8 cellular contexts compared by ENCODE assay signal in genomic region chr12:67441736-67442346, GRCh38.
DNase-seq lines count a peak whose midpoint lies in the region; ATAC-seq and TF ChIP-seq lines count a peak whose summit lies in the region.

No MANE protein-coding gene starts in this region.

- H3K4me2 ChIP-seq in mammary epithelial cell (ENCODE audit: insufficient read depth, low read depth, low read length) = peak overlapping the region; percentile 22

- H3K27ac Mint-ChIP-seq in WTC11 = 0 out of 2 replicates have a peak overlapping the region, but pooled peaks have one; percentile 64

- H3K27me3 ChIP-seq in mammary epithelial cell (ENCODE audit: insufficient read depth, low read length) = no peaks in the 10 kb centered on the region

- TF ChIP-seq CTCF in WTC11 (IDR thresholded peaks at IDR 0.05) (peak; percentile 63), mammary epithelial cell (conservative IDR thresholded peaks at IDR 0.05 in 1 of 2, IDR thresholded peaks at IDR 0.05 in 1 of 2; ENCODE audit: extremely low read depth in 1 of 2, insufficient read depth in 1 of 2, low read depth in 1 of 2, low read length in 2 of 2) (peak; percentile 73 to 89)

- peak overlapping the region; percentile 82 for H2AFZ ChIP-seq in mammary epithelial cell (ENCODE audit: low read depth, low read length)

- H4K20me1 ChIP-seq in mammary epithelial cell (ENCODE audit: insufficient read depth, low read length) = no peaks in the 10 kb centered on the region

- H3K79me2 ChIP-seq in mammary epithelial cell (ENCODE audit: insufficient read depth, low read length) = no peaks in the 10 kb centered on the region

- no peaks in the 10 kb centered on the region for H3K9me3 ChIP-seq in mammary epithelial cell (replicated peaks; ENCODE audit: insufficient read depth, low read length)

- ATAC-seq in HG02981 (IDR thresholded peaks at IDR 0.05; ENCODE audit: unreplicated experiment) (peak; percentile 79), WTC11 (peak; percentile 98)

- H3K9me3 Mint-ChIP-seq in WTC11 = peaks cover 26% of the 10 kb centered on the region

- DNase-seq in activated gamma-delta T cell treated with Interleukin-2 at 50 U/mL for 16 hours = peak; percentile 81
- DNase-seq in activated gamma-delta T cell (lab: John Stamatoyannopoulos, UW) = no peak
- DNase-seq in NCI-H2107 (lab: John Stamatoyannopoulos, UW) = peak; percentile 93
- peak; percentile 84 for DNase-seq in WTC11 (ENCODE audit: low spot score)
- DNase-seq in mammary epithelial cell = peak; percentile 57
- peak; percentile 92 for DNase-seq in islet precursor cell
- DNase-seq in stimulated activated CD4-positive, alpha-beta T cell treated with anti-CD3 and anti-CD28 coated beads, Interleukin-1b, Interleukin-23, amount 100 ng/mL, for 1 hour (ENCODE audit: low read depth in 2 of 2) = peak; percentile 27 to 54

- intact Hi-C loops in mammary epithelial cell (cut with micrococcal nuclease) = loop anchor here (1.0 to 2.0 kb wide), 3 partner anchors 86 to 501 kb away; no protein-coding TSS in a partner anchor

- in situ Hi-C loops in mammary epithelial cell (cut with MboI; ENCODE audit: low sequenced_read_pairs in 2 of 2) = no loop called here

- H3K4me1 ChIP-seq in mammary epithelial cell (ENCODE audit: insufficient read depth, low read length) = no peaks in the 10 kb centered on the region

- 8% methylated on average over 12 of the region's 12 CpGs for WGBS in mammary epithelial cell (ENCODE audit: low coverage, missing lambda C conversion rate)

- no peak overlapping the region for H3K9ac ChIP-seq in mammary epithelial cell (ENCODE audit: insufficient read depth, low read length)

- H3K4me3 Mint-ChIP-seq in WTC11 = no peak overlapping the region

- no peak overlapping the region for H3K4me3 ChIP-seq in mammary epithelial cell (replicated peaks in 1 of 3; ENCODE audit: insufficient read depth in 1 of 3, low read depth in 2 of 3, low read length in 3 of 3)

- POLR2A ChIA-PET in WTC11 (lab: Charles Lee) = no interaction called here

- CTCF ChIA-PET in WTC11 (lab: Charles Lee) (interaction anchor here (0.7 to 3.4 kb wide), 7 partner anchors 11 to 501 kb away, joined by 3 to 47 read pairs (median 3); no protein-coding TSS in a partner anchor), mammary epithelial cell (lab: Charles Lee; ENCODE audit: low non-redundant PET) (no interaction called here)

- BruUV-seq in mammary epithelial cell (replicated peaks; lab: Mats Ljungman, UMichigan) = no TSS peak

- dilution Hi-C loops in mammary epithelial cell (cut with HindIII; ENCODE audit: low sequenced_read_pairs) = loop anchor here (10.0 kb wide), 1 partner anchor 63 kb away; no protein-coding TSS in a partner anchor

- H3K4me1 Mint-ChIP-seq in WTC11 = peaks cover 22% of the 10 kb centered on the region

- H3K36me3 ChIP-seq in mammary epithelial cell (ENCODE audit: insufficient read depth, low read length) = no peaks in the 10 kb centered on the region

- no peak overlapping the region for H3K27ac ChIP-seq in mammary epithelial cell (ENCODE audit: insufficient read depth, low read depth, low read length)

- H3K27me3 Mint-ChIP-seq in WTC11 (ENCODE audit: low read depth) = no peaks in the 10 kb centered on the region; the same call in 1 of the 2 replicates

- H3K36me3 Mint-ChIP-seq in WTC11 = peaks cover 17% of the 10 kb centered on the region

TF ChIP-seq in WTC11, 78 proteins besides CTCF, POLR2A, EP300 and RAD21:
- TF ChIP-seq NFE2L1 (CRISPR knock-in tag; IDR thresholded peaks at IDR 0.05) (no peak), E2F4 (CRISPR knock-in tag; IDR thresholded peaks at IDR 0.05; ENCODE audit: borderline replicate concordance, low read depth) (no peak), ZNF232 (CRISPR knock-in tag; IDR thresholded peaks at IDR 0.05) (0 out of 2 replicates have a peak, but pooled peaks have one; percentile 34)
- TF ChIP-seq, protein P1, sequence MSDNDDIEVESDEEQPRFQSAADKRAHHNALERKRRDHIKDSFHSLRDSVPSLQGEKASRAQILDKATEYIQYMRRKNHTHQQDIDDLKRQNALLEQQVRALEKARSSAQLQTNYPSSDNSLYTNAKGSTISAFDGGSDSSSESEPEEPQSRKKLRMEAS (CRISPR knock-in tag; IDR thresholded peaks at IDR 0.05) = peak; percentile 58; the same call in 1 of the 2 replicates
